1 cellular context compared by ENCODE assay signal in the genomic region with DNA sequence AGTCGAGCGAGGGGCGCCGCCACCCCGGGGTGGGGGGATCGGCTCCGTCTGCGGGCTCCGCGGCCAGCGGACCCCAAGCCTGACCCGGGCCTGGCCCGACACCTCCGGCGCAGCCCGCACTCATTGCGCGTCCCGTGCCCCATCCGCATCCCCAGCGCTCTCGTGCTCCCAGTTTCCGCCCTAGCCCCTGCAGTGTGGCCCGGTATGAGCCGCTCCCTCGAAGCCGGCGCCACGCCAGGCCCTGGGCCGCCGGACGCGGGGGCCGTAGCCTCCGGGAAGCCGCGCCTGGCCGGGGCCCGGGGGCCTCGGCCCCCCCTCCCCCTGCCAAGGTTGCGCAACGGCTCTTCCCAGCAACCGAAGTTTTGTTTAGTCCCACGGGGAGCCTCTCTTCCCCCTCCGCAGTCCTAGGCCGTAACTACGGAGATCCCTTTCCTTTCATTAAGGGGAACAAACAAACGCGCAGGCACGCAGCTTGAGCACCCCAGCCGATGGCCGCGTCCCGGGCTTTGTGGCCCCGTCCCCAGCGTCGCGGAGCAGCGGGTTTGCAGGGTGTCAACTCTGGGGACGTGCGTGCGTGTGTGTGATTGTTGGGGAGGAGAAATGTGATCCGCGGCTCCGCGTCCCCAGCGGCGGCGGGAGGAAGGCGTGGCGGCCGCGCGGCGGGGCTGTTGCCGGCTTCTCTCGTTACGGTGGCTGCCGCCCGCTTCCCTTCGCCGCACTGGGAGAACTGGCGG.
TF ChIP-seq lines count a peak whose summit lies in the region.

No MANE protein-coding gene starts in this region.

TF ChIP-seq in HepG2, 621 proteins besides CTCF, POLR2A, EP300 and RAD21 (continued from another document and continues in another):
- TF ChIP-seq, protein P1, sequence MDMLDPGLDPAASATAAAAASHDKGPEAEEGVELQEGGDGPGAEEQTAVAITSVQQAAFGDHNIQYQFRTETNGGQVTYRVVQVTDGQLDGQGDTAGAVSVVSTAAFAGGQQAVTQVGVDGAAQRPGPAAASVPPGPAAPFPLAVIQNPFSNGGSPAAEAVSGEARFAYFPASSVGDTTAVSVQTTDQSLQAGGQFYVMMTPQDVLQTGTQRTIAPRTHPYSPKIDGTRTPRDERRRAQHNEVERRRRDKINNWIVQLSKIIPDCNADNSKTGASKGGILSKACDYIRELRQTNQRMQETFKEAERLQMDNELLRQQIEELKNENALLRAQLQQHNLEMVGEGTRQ (IDR thresholded peaks at IDR 0.05; ENCODE audit: low read depth, low read length): no peak
- TF ChIP-seq, protein P1 (CRISPR knock-in tag; IDR thresholded peaks at IDR 0.05; ENCODE audit: borderline replicate concordance): no peak
- no peak for TF ChIP-seq EZH2 (conservative IDR thresholded peaks at IDR 0.05; ENCODE audit: low read depth, low read length)
- no peak for TF ChIP-seq TBP (CRISPR knock-in tag; IDR thresholded peaks at IDR 0.05)
- TF ChIP-seq ZFP82 (CRISPR knock-in tag; IDR thresholded peaks at IDR 0.05; ENCODE audit: borderline replicate concordance): no peak
- TF ChIP-seq ZNF777 (CRISPR knock-in tag; IDR thresholded peaks at IDR 0.05): peak; percentile 95
- TF ChIP-seq HNF4G (IDR thresholded peaks at IDR 0.05; ENCODE audit: borderline replicate concordance, low read depth, low read length): no peak; the same call in 1 of the 2 replicates
- TF ChIP-seq HNF4G (CRISPR knock-in tag; IDR thresholded peaks at IDR 0.05; ENCODE audit: borderline replicate concordance, low read depth): no peak; the same call in 1 of the 2 replicates
- TF ChIP-seq ZNF264 (CRISPR knock-in tag; IDR thresholded peaks at IDR 0.05): no peak
- TF ChIP-seq NFE2 (CRISPR knock-in tag; IDR thresholded peaks at IDR 0.05): no peak
- TF ChIP-seq ARNT2 (CRISPR knock-in tag; IDR thresholded peaks at IDR 0.05; ENCODE audit: low read depth): peak; percentile 41; the same call in 1 of the 2 replicates
- TF ChIP-seq, protein P2, sequence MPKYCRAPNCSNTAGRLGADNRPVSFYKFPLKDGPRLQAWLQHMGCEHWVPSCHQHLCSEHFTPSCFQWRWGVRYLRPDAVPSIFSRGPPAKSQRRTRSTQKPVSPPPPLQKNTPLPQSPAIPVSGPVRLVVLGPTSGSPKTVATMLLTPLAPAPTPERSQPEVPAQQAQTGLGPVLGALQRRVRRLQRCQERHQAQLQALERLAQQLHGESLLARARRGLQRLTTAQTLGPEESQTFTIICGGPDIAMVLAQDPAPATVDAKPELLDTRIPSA (CRISPR knock-in tag; IDR thresholded peaks at IDR 0.05; ENCODE audit: borderline replicate concordance): no peak
- TF ChIP-seq, protein P3, sequence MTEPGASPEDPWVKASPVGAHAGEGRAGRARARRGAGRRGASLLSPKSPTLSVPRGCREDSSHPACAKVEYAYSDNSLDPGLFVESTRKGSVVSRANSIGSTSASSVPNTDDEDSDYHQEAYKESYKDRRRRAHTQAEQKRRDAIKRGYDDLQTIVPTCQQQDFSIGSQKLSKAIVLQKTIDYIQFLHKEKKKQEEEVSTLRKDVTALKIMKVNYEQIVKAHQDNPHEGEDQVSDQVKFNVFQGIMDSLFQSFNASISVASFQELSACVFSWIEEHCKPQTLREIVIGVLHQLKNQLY (CRISPR knock-in tag; IDR thresholded peaks at IDR 0.05): no peak
- no peak for TF ChIP-seq KLF12 (CRISPR knock-in tag; IDR thresholded peaks at IDR 0.05; ENCODE audit: borderline replicate concordance)
- no peak for TF ChIP-seq ZNF160 (CRISPR knock-in tag; IDR thresholded peaks at IDR 0.05)
- TF ChIP-seq FOXA1 (IDR thresholded peaks at IDR 0.05): no peak
- TF ChIP-seq FOXA1 (CRISPR knock-in tag; IDR thresholded peaks at IDR 0.05): peak; percentile 12; the same call in 1 of the 2 replicates
- TF ChIP-seq, protein P4, sequence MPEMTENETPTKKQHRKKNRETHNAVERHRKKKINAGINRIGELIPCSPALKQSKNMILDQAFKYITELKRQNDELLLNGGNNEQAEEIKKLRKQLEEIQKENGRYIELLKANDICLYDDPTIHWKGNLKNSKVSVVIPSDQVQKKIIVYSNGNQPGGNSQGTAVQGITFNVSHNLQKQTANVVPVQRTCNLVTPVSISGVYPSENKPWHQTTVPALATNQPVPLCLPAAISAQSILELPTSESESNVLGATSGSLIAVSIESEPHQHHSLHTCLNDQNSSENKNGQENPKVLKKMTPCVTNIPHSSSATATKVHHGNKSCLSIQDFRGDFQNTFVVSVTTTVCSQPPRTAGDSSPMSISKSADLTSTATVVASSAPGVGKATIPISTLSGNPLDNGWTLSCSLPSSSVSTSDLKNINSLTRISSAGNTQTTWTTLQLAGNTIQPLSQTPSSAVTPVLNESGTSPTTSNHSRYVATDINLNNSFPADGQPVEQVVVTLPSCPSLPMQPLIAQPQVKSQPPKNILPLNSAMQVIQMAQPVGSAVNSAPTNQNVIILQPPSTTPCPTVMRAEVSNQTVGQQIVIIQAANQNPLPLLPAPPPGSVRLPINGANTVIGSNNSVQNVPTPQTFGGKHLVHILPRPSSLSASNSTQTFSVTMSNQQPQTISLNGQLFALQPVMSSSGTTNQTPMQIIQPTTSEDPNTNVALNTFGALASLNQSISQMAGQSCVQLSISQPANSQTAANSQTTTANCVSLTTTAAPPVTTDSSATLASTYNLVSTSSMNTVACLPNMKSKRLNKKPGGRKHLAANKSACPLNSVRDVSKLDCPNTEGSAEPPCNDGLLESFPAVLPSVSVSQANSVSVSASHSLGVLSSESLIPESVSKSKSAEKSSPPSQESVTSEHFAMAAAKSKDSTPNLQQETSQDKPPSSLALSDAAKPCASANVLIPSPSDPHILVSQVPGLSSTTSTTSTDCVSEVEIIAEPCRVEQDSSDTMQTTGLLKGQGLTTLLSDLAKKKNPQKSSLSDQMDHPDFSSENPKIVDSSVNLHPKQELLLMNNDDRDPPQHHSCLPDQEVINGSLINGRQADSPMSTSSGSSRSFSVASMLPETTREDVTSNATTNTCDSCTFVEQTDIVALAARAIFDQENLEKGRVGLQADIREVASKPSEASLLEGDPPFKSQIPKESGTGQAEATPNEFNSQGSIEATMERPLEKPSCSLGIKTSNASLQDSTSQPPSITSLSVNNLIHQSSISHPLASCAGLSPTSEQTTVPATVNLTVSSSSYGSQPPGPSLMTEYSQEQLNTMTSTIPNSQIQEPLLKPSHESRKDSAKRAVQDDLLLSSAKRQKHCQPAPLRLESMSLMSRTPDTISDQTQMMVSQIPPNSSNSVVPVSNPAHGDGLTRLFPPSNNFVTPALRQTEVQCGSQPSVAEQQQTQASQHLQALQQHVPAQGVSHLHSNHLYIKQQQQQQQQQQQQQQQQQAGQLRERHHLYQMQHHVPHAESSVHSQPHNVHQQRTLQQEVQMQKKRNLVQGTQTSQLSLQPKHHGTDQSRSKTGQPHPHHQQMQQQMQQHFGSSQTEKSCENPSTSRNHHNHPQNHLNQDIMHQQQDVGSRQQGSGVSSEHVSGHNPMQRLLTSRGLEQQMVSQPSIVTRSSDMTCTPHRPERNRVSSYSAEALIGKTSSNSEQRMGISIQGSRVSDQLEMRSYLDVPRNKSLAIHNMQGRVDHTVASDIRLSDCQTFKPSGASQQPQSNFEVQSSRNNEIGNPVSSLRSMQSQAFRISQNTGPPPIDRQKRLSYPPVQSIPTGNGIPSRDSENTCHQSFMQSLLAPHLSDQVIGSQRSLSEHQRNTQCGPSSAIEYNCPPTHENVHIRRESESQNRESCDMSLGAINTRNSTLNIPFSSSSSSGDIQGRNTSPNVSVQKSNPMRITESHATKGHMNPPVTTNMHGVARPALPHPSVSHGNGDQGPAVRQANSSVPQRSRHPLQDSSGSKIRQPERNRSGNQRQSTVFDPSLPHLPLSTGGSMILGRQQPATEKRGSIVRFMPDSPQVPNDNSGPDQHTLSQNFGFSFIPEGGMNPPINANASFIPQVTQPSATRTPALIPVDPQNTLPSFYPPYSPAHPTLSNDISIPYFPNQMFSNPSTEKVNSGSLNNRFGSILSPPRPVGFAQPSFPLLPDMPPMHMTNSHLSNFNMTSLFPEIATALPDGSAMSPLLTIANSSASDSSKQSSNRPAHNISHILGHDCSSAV (CRISPR knock-in tag; IDR thresholded peaks at IDR 0.05; ENCODE audit: borderline replicate concordance): 0 out of 2 replicates have a peak, but pooled peaks have one; percentile 48
- no peak for TF ChIP-seq ZNF30 (CRISPR knock-in tag; IDR thresholded peaks at IDR 0.05)
- no peak for TF ChIP-seq FOXP1 (IDR thresholded peaks at IDR 0.05)
- TF ChIP-seq FOXP1 (CRISPR knock-in tag; IDR thresholded peaks at IDR 0.05): peak; percentile 25; the same call in 1 of the 2 replicates
- peak; percentile 54; the same call in 1 of the 2 replicates for TF ChIP-seq ERF (CRISPR knock-in tag; IDR thresholded peaks at IDR 0.05)
- TF ChIP-seq, protein P5, sequence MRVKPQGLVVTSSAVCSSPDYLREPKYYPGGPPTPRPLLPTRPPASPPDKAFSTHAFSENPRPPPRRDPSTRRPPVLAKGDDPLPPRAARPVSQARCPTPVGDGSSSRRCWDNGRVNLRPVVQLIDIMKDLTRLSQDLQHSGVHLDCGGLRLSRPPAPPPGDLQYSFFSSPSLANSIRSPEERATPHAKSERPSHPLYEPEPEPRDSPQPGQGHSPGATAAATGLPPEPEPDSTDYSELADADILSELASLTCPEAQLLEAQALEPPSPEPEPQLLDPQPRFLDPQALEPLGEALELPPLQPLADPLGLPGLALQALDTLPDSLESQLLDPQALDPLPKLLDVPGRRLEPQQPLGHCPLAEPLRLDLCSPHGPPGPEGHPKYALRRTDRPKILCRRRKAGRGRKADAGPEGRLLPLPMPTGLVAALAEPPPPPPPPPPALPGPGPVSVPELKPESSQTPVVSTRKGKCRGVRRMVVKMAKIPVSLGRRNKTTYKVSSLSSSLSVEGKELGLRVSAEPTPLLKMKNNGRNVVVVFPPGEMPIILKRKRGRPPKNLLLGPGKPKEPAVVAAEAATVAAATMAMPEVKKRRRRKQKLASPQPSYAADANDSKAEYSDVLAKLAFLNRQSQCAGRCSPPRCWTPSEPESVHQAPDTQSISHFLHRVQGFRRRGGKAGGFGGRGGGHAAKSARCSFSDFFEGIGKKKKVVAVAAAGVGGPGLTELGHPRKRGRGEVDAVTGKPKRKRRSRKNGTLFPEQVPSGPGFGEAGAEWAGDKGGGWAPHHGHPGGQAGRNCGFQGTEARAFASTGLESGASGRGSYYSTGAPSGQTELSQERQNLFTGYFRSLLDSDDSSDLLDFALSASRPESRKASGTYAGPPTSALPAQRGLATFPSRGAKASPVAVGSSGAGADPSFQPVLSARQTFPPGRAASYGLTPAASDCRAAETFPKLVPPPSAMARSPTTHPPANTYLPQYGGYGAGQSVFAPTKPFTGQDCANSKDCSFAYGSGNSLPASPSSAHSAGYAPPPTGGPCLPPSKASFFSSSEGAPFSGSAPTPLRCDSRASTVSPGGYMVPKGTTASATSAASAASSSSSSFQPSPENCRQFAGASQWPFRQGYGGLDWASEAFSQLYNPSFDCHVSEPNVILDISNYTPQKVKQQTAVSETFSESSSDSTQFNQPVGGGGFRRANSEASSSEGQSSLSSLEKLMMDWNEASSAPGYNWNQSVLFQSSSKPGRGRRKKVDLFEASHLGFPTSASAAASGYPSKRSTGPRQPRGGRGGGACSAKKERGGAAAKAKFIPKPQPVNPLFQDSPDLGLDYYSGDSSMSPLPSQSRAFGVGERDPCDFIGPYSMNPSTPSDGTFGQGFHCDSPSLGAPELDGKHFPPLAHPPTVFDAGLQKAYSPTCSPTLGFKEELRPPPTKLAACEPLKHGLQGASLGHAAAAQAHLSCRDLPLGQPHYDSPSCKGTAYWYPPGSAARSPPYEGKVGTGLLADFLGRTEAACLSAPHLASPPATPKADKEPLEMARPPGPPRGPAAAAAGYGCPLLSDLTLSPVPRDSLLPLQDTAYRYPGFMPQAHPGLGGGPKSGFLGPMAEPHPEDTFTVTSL (CRISPR knock-in tag; IDR thresholded peaks at IDR 0.05; ENCODE audit: borderline replicate concordance): no peak
- TF ChIP-seq, protein P6, sequence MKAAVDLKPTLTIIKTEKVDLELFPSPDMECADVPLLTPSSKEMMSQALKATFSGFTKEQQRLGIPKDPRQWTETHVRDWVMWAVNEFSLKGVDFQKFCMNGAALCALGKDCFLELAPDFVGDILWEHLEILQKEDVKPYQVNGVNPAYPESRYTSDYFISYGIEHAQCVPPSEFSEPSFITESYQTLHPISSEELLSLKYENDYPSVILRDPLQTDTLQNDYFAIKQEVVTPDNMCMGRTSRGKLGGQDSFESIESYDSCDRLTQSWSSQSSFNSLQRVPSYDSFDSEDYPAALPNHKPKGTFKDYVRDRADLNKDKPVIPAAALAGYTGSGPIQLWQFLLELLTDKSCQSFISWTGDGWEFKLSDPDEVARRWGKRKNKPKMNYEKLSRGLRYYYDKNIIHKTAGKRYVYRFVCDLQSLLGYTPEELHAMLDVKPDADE (CRISPR knock-in tag; IDR thresholded peaks at IDR 0.05): no peak
- 0 out of 2 replicates have a peak, but pooled peaks have one; percentile 3 for TF ChIP-seq KDM1A (CRISPR knock-in tag; IDR thresholded peaks at IDR 0.05)
- no peak for TF ChIP-seq ZNF207 (IDR thresholded peaks at IDR 0.05; ENCODE audit: borderline replicate concordance)
- TF ChIP-seq CBFB (CRISPR knock-in tag; IDR thresholded peaks at IDR 0.05): no peak
- TF ChIP-seq IRX3 (CRISPR knock-in tag; IDR thresholded peaks at IDR 0.05; ENCODE audit: borderline replicate concordance, low read depth): no peak
- no peak for TF ChIP-seq RBAK (CRISPR knock-in tag; IDR thresholded peaks at IDR 0.05)
- TF ChIP-seq ZNF20 (CRISPR knock-in tag; IDR thresholded peaks at IDR 0.05): no peak
- TF ChIP-seq NR2F2 (IDR thresholded peaks at IDR 0.05; ENCODE audit: borderline replicate concordance, low read depth): no peak
- peak; percentile 20; the same call in 1 of the 2 replicates for TF ChIP-seq NFKB2 (CRISPR knock-in tag; IDR thresholded peaks at IDR 0.05; ENCODE audit: borderline replicate concordance)
- TF ChIP-seq, protein P7, sequence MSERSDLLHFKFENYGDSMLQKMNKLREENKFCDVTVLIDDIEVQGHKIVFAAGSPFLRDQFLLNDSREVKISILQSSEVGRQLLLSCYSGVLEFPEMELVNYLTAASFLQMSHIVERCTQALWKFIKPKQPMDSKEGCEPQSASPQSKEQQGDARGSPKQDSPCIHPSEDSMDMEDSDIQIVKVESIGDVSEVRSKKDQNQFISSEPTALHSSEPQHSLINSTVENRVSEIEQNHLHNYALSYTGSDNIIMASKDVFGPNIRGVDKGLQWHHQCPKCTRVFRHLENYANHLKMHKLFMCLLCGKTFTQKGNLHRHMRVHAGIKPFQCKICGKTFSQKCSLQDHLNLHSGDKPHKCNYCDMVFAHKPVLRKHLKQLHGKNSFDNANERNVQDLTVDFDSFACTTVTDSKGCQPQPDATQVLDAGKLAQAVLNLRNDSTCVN (CRISPR knock-in tag; IDR thresholded peaks at IDR 0.05; ENCODE audit: borderline replicate concordance): no peak
- peak; percentile 71; the same call in 1 of the 2 replicates for TF ChIP-seq KLF6 (CRISPR knock-in tag; IDR thresholded peaks at IDR 0.05)
- TF ChIP-seq NFATC3 (CRISPR knock-in tag; IDR thresholded peaks at IDR 0.05): no peak
- TF ChIP-seq ZNF713 (CRISPR knock-in tag; IDR thresholded peaks at IDR 0.05): peak; percentile 15; the same call in 1 of the 2 replicates
